Comparison of ENCODE assay signal across 1 cellular context in the genomic region with DNA sequence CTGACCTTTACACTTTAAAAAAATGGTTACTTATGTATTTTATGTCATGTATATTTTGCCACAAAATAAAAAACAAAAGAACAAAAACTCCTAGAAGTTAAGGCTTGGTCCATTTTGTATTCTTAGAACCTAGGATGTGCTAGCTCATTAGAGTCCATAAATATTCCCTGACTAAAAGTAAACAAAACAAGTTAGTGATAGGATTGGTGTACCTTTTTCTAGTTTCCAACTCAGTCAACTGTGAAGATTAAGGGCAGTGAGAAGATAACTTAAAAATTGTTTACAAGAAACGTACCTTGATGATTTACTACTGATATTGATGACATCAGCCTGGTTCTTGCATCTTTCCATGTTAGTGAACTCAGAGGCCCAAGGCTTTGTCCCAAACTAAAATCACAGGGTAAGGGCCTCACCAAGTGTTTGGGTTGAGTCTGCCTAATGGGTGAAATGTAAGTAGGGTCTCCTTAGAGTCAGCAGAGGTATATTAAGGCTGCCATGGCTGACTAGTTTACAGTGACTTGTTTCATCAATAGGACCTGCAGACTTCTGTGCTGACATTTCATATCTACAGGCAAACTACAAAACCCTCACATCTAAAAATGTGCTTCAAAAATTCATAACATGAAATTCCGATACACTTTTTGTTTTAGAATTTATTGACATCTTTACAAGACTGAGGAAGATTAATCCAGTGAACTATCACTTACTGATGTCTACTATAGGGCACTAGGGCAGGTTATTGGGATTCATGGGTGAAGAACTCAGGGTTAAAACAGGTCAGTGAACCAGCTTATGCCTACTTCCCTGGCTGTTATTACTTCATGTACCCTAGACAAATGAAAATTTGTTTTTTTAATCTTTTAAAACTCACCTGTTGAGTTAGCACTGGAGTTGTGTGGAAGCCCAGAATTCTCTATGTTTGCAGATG.
TF ChIP-seq lines count a peak whose summit lies in the region.

No MANE protein-coding gene starts in this region.

TF ChIP-seq in HepG2, 621 proteins besides CTCF, POLR2A, EP300 and RAD21:
- TF ChIP-seq LCORL (IDR thresholded peaks at IDR 0.05) = no peak
- 0 out of 2 replicates have a peak, but pooled peaks have one; percentile 10 for TF ChIP-seq LCORL (CRISPR knock-in tag; IDR thresholded peaks at IDR 0.05)
- TF ChIP-seq RBFOX2 (IDR thresholded peaks at IDR 0.05; ENCODE audit: low read depth, low read length) = peak; percentile 35
- TF ChIP-seq ZNF468 (CRISPR knock-in tag; IDR thresholded peaks at IDR 0.05) = no peak
